ENCODE assay signal across 1 cellular context in genomic region chr19:7393459-7393858, GRCh38.
TF ChIP-seq lines count a peak whose summit lies in the region.

No MANE protein-coding gene starts in this region.

TF ChIP-seq in HepG2, 621 proteins besides CTCF, POLR2A, EP300 and RAD21:
- TF ChIP-seq NFIC (IDR thresholded peaks at IDR 0.05; ENCODE audit: low read length): no peak
- TF ChIP-seq, protein P1, sequence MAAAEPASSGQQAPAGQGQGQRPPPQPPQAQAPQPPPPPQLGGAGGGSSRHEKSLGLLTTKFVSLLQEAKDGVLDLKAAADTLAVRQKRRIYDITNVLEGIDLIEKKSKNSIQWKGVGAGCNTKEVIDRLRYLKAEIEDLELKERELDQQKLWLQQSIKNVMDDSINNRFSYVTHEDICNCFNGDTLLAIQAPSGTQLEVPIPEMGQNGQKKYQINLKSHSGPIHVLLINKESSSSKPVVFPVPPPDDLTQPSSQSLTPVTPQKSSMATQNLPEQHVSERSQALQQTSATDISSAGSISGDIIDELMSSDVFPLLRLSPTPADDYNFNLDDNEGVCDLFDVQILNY (CRISPR knock-in tag; conservative IDR thresholded peaks at IDR 0.05): no peak
